ENCODE assay signal across 14 cellular contexts in genomic region chr12:55570689-55571088, GRCh38. TPM values are rescaled to one million over a fixed set of nuclear protein-coding genes. Genes with fewer than 3 reads are reported as not detected.
"Had no signal": no experiment of that assay in that cellular context is flagged by ENCODE, and none has a peak within 500 bp of the region (broad histone marks: within the 10 kb centered on the region; RNA-seq: fewer than 3 reads in every experiment).

No MANE protein-coding gene starts in this region.

RNA-seq across cellular contexts. Expression of gene OR2AP1, which starts 1.6 kb away (rescaled TPM):
- total RNA-seq: activated B cell treated with CpG ODN at 0.5 μM for 24 hours; activated CD4-positive, alpha-beta memory T cell treated with anti-CD3 and anti-CD28 coated beads for 36 hours; activated CD4-positive, alpha-beta memory T cell treated with anti-CD3 and anti-CD28 coated beads, Interleukin-2, amount 10 ng/mL, durations not matched to agents 7 days and 5 days; activated CD4-positive, alpha-beta T cell treated with anti-CD3 and anti-CD28 coated beads for 36 hours; activated CD4-positive, alpha-beta T cell treated with anti-CD3 and anti-CD28 coated beads, Interleukin-2, amount 10 ng/mL, durations not matched to agents 24 days and 14 days; activated CD4-positive, alpha-beta T cell treated with anti-CD3 and anti-CD28 coated beads, Interleukin-2, amount 10 ng/mL, durations not matched to agents 7 days and 5 days; activated CD8-positive, alpha-beta memory T cell treated with anti-CD3 and anti-CD28 coated beads for 36 hours; activated CD8-positive, alpha-beta memory T cell treated with anti-CD3 and anti-CD28 coated beads, Interleukin-2, amount 10 ng/mL, durations not matched to agents 7 days and 5 days; activated CD8-positive, alpha-beta T cell treated with anti-CD3 and anti-CD28 coated beads for 36 hours; activated CD8-positive, alpha-beta T cell treated with anti-CD3 and anti-CD28 coated beads, Interleukin-2, amount 10 ng/mL, durations not matched to agents 7 days and 5 days; T-helper 1 cell treated with Interleukin-12 subunit alpha and Interleukin-12 subunit beta and Interleukin-4 antibody, amounts not matched to agents 30 ng/mL and 1 ng/mL, for 36 hours; T-helper 2 cell treated with Interferon-gamma antibody and Interleukin-4, amounts not matched to agents 100 ng/mL and 5 ng/mL, for 36 hours; WTC11 had no signal

RNA-seq across cellular contexts. Expression of gene OR6C4, which starts 21.3 kb away (rescaled TPM):
- total RNA-seq: activated B cell treated with CpG ODN at 0.5 μM for 24 hours; activated CD4-positive, alpha-beta memory T cell treated with anti-CD3 and anti-CD28 coated beads for 36 hours; activated CD4-positive, alpha-beta memory T cell treated with anti-CD3 and anti-CD28 coated beads, Interleukin-2, amount 10 ng/mL, durations not matched to agents 7 days and 5 days; activated CD4-positive, alpha-beta T cell treated with anti-CD3 and anti-CD28 coated beads for 36 hours; activated CD4-positive, alpha-beta T cell treated with anti-CD3 and anti-CD28 coated beads, Interleukin-2, amount 10 ng/mL, durations not matched to agents 24 days and 14 days; activated CD4-positive, alpha-beta T cell treated with anti-CD3 and anti-CD28 coated beads, Interleukin-2, amount 10 ng/mL, durations not matched to agents 7 days and 5 days; activated CD8-positive, alpha-beta memory T cell treated with anti-CD3 and anti-CD28 coated beads for 36 hours; activated CD8-positive, alpha-beta memory T cell treated with anti-CD3 and anti-CD28 coated beads, Interleukin-2, amount 10 ng/mL, durations not matched to agents 7 days and 5 days; activated CD8-positive, alpha-beta T cell treated with anti-CD3 and anti-CD28 coated beads for 36 hours; activated CD8-positive, alpha-beta T cell treated with anti-CD3 and anti-CD28 coated beads, Interleukin-2, amount 10 ng/mL, durations not matched to agents 7 days and 5 days; T-helper 1 cell treated with Interleukin-12 subunit alpha and Interleukin-12 subunit beta and Interleukin-4 antibody, amounts not matched to agents 30 ng/mL and 1 ng/mL, for 36 hours; T-helper 17 cell; T-helper 2 cell treated with Interferon-gamma antibody and Interleukin-4, amounts not matched to agents 100 ng/mL and 5 ng/mL, for 36 hours; WTC11 had no signal
